In genomic region chr6:35451354-35452185, GRCh38 we compare ENCODE assay signal across 8 cellular contexts. TPM values are rescaled to one million over a fixed set of nuclear protein-coding genes. Genes with fewer than 3 reads are reported as not detected.
DNase-seq lines count a peak whose midpoint lies in the region; ATAC-seq and TF ChIP-seq lines count a peak whose summit lies in the region.

No MANE protein-coding gene starts in this region.

- H3K9me2 ChIP-seq in OCI-LY7 (ENCODE audit: insufficient read depth, low read length), result no peaks in the 10 kb centered on the region

- peaks cover 30% of the 10 kb centered on the region for H3K4me1 ChIP-seq in OCI-LY7 (ENCODE audit: insufficient read depth, low read length, poor library complexity, severe bottlenecking)

- H3K27ac ChIP-seq in OCI-LY7 (ENCODE audit: low read depth, low read length, poor library complexity, severe bottlenecking), result peak overlapping the region; percentile 10

- CTCF ChIA-PET in OCI-LY7 (lab: Charles Lee; ENCODE audit: unreplicated experiment), result interaction anchor here (0.9 kb wide), 1 partner anchor 110 kb away, joined by 3 read pairs; no protein-coding TSS in a partner anchor

- DNase-seq in GM12865 (ENCODE audit: low read depth) (no peak), OCI-LY7 (ENCODE audit: low spot score) (no peak), epithelial cell of proximal tubule (ENCODE audit: low read depth) (no peak), retina (peak; percentile 21), NCI-H2081 treated with DMSO at 0.1 percent for 48 hours (lab: John Stamatoyannopoulos, UW) (no peak), amniotic stem cell (lab: John Stamatoyannopoulos, UW) (no peak)

- H3K4me2 ChIP-seq in OCI-LY7 (ENCODE audit: low read length), result peak overlapping the region; percentile 87

- H3K36me3 ChIP-seq in OCI-LY7 (ENCODE audit: insufficient read depth, low read length), result peaks cover 18% of the 10 kb centered on the region; the same call in 1 of the 2 replicates

- POLR2A ChIA-PET in OCI-LY7 (lab: Charles Lee), result interaction anchor here (0.6 to 2.5 kb wide), 7 partner anchors 11 to 333 kb away, joined by 3 to 11 read pairs (median 4); partner anchors contain the start of gene RPL10A

- no TSS peak for BruUV-seq in OCI-LY7 (replicated peaks; lab: Mats Ljungman, UMichigan)

- H3K9me3 ChIP-seq in OCI-LY7 (ENCODE audit: low read length), result no peaks in the 10 kb centered on the region

- intact Hi-C loops in OCI-LY7 (cut with micrococcal nuclease; ENCODE audit: unreplicated experiment), result loop anchor here (10.0 kb wide), 1 partner anchor 967 kb away; no protein-coding TSS in a partner anchor

- H4K20me1 ChIP-seq in OCI-LY7 (ENCODE audit: insufficient read depth, low read length), result peaks cover 9% of the 10 kb centered on the region; the same call in 1 of the 2 replicates

- no peak for TF ChIP-seq CTCF in GM12865 (IDR thresholded peaks at IDR 0.05; ENCODE audit: insufficient read depth, low read depth, low read length, missing control alignments)
- no peak for TF ChIP-seq CTCF in OCI-LY7 (conservative IDR thresholded peaks at IDR 0.05; ENCODE audit: low read length)
- no peak for TF ChIP-seq CTCF in epithelial cell of proximal tubule (conservative IDR thresholded peaks at IDR 0.05; ENCODE audit: low read depth, low read length)

- H2AFZ ChIP-seq in OCI-LY7 (ENCODE audit: low read length), result peak overlapping the region; percentile 97

- no peak for ATAC-seq in GM19467 (IDR thresholded peaks at IDR 0.05; ENCODE audit: unreplicated experiment)
- ATAC-seq in GM19351 (IDR thresholded peaks at IDR 0.05; ENCODE audit: unreplicated experiment), result no peak

- peak overlapping the region; percentile 78 for H3K4me3 ChIP-seq in GM12865 (ENCODE audit: low read depth, low read length)
- H3K4me3 ChIP-seq in OCI-LY7 (ENCODE audit: low read depth, low read length, poor library complexity, severe bottlenecking), result peak overlapping the region; percentile 85
- H3K4me3 ChIP-seq in epithelial cell of proximal tubule (ENCODE audit: low read depth, low read length), result peak overlapping the region; percentile 72

- peaks cover 12% of the 10 kb centered on the region; the same call in 1 of the 2 replicates for H3K79me2 ChIP-seq in OCI-LY7 (ENCODE audit: insufficient read depth, low read depth, low read length)

RNA-seq across cellular contexts. Expression of gene FANCE, which starts 0.6 kb away (rescaled TPM):
- 12.4 and 14.4 TPM in 2 replicates for total RNA-seq in OCI-LY7 (2014; rRNA removed; shearing (Covaris generic))
- total RNA-seq in OCI-LY7 (2022) (17.4 and 19.9 TPM in 2 replicates), epithelial cell of proximal tubule (7.5 and 14.9 TPM in 2 replicates)

RNA-seq across cellular contexts. Expression of gene RPL10A, which starts 16.6 kb away (rescaled TPM):
- total RNA-seq in OCI-LY7 (2014; rRNA removed; shearing (Covaris generic)), result 2,473 and 2,643 TPM in 2 replicates
- total RNA-seq in OCI-LY7 (2022) (1,541 and 1,581 TPM in 2 replicates), epithelial cell of proximal tubule (1,618 and 1,772 TPM in 2 replicates)

RNA-seq across cellular contexts. Expression of gene TEAD3, which starts 45.3 kb away (rescaled TPM):
- not detected in 2 replicates for total RNA-seq in OCI-LY7 (2014; rRNA removed; shearing (Covaris generic))
- total RNA-seq in OCI-LY7 (2022) (not detected in 2 replicates), epithelial cell of proximal tubule (15.3 and 19.1 TPM in 2 replicates)

Comparison
In these comparisons a context has a peak if more than half of its experiments do, and no peak if none do; other contexts are left out.
1. RNA of gene TEAD3, which starts 45.3 kb away (total RNA-seq): 15.3 to 19.1 TPM in epithelial cell of proximal tubule; not detected in OCI-LY7; every median in the first group is over 10 times any median in the second.
2. Peak in every context shown above with its lines, with median percentiles within 50 percentile points of each other: H3K4me3 ChIP-seq.